1 cellular context compared by ENCODE assay signal in the genomic region with DNA sequence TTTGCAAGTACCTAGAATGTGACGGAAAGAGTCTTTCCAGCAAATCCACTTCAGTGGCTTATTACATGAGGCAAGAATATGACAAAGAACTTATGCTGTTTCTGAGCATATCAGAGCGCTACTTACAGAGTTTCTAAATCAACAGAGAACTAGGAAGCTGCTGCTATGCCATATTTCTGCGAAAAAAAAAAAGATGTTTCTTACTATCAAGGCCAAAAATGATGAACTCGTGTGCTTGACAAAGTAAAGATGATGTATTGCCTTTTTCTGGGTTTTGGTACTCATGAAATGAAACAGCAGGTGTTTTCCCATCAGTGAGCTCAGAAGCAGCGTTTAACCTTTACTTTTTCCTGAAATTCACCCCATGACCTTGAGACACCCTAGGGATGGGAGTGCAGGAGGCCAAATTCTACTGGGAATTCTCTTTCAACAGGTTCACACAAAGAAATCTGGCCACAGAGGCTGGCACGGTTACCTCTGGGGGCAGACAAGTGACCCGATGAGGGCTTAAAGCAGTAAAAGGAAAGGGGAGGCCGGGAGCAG.
TF ChIP-seq lines count a peak whose summit lies in the region.

No MANE protein-coding gene starts in this region.

TF ChIP-seq in GM12878, 131 proteins besides CTCF, POLR2A, EP300 and RAD21 (continued from another document):
- TF ChIP-seq, protein P1, sequence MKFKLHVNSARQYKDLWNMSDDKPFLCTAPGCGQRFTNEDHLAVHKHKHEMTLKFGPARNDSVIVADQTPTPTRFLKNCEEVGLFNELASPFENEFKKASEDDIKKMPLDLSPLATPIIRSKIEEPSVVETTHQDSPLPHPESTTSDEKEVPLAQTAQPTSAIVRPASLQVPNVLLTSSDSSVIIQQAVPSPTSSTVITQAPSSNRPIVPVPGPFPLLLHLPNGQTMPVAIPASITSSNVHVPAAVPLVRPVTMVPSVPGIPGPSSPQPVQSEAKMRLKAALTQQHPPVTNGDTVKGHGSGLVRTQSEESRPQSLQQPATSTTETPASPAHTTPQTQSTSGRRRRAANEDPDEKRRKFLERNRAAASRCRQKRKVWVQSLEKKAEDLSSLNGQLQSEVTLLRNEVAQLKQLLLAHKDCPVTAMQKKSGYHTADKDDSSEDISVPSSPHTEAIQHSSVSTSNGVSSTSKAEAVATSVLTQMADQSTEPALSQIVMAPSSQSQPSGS (IDR thresholded peaks at IDR 0.05; ENCODE audit: low read length) = peak; percentile 94
- TF ChIP-seq CHD4 (IDR thresholded peaks at IDR 0.05) (no peak), RCOR1 (conservative IDR thresholded peaks at IDR 0.05; ENCODE audit: low read depth, low read length) (no peak), RELA (IDR thresholded peaks at IDR 0.05; ENCODE audit: borderline replicate concordance, partially characterized antibody) (peak; percentile 32), SRF (IDR thresholded peaks at IDR 0.05; ENCODE audit: low read depth in 2 of 2, low read length in 2 of 2) (no peak), HDGF (IDR thresholded peaks at IDR 0.05) (no peak), EED (IDR thresholded peaks at IDR 0.05; ENCODE audit: low read depth) (peak; percentile 68), MTA3 (IDR thresholded peaks at IDR 0.05; ENCODE audit: borderline replicate concordance, low read length) (no peak)
- TF ChIP-seq, protein P2, sequence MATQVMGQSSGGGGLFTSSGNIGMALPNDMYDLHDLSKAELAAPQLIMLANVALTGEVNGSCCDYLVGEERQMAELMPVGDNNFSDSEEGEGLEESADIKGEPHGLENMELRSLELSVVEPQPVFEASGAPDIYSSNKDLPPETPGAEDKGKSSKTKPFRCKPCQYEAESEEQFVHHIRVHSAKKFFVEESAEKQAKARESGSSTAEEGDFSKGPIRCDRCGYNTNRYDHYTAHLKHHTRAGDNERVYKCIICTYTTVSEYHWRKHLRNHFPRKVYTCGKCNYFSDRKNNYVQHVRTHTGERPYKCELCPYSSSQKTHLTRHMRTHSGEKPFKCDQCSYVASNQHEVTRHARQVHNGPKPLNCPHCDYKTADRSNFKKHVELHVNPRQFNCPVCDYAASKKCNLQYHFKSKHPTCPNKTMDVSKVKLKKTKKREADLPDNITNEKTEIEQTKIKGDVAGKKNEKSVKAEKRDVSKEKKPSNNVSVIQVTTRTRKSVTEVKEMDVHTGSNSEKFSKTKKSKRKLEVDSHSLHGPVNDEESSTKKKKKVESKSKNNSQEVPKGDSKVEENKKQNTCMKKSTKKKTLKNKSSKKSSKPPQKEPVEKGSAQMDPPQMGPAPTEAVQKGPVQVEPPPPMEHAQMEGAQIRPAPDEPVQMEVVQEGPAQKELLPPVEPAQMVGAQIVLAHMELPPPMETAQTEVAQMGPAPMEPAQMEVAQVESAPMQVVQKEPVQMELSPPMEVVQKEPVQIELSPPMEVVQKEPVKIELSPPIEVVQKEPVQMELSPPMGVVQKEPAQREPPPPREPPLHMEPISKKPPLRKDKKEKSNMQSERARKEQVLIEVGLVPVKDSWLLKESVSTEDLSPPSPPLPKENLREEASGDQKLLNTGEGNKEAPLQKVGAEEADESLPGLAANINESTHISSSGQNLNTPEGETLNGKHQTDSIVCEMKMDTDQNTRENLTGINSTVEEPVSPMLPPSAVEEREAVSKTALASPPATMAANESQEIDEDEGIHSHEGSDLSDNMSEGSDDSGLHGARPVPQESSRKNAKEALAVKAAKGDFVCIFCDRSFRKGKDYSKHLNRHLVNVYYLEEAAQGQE (IDR thresholded peaks at IDR 0.05; ENCODE audit: low read depth, low read length) = no peak
